ENCODE assay signal across 1 cellular context in the genomic region with DNA sequence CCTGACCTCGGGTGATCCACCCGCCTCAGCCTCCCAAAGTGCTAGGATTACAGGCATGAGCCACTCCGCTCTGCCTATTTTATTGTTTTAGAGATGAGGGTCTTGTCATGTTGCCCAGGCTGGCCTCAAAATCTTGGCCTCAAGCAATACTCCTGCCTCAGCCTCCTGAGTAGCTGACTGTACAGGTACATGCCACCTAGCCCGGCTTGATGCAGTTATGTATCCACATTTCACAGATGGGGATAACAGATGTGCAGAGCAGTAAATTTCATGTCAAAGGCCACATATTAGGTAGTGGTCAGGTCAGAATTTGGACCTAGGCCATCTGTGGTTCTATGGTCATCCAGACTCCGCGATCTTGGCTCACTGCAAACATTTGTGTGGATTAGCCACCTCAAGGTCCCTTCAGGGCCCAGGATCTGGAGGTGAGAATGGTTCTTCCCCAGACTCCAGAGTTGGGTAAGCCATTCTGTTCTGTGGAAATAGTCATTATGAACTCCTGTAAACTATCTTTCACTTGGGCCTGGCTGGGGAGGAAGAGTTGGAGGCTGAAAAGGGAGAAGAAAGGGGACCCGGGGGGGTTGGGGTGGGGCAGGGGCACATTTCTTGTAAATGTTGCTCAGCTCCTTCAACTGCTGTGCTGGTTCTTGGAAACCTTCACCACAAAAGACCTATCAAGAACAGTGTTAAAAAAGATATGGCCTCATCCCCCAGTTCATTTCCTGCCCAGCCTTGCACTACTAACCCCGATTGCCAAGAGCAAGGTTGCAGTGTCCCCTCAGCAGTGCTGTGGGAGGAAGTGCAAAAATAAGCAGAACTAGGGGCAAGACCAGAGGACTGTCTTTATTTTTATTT.
TF ChIP-seq lines count a peak whose summit lies in the region.

No MANE protein-coding gene starts in this region.

TF ChIP-seq in K562, 482 proteins besides CTCF, POLR2A, EP300 and RAD21 (continued from another document and continues in another):
- peak; percentile 100 for TF ChIP-seq NFRKB (IDR thresholded peaks at IDR 0.05; ENCODE audit: low read depth)
- TF ChIP-seq ERF (CRISPR knock-in tag; IDR thresholded peaks at IDR 0.05): 0 out of 2 replicates have a peak, but pooled peaks have one; percentile 90
- TF ChIP-seq NR0B1 (IDR thresholded peaks at IDR 0.05; ENCODE audit: partially characterized antibody): no peak
- no peak for TF ChIP-seq STAG1 (CRISPR knock-in tag; IDR thresholded peaks at IDR 0.05; ENCODE audit: borderline replicate concordance)
- TF ChIP-seq SUPT5H (IDR thresholded peaks at IDR 0.05): no peak
- TF ChIP-seq RFX7 (CRISPR knock-in tag; IDR thresholded peaks at IDR 0.05): no peak
- TF ChIP-seq CEBPG (CRISPR knock-in tag; IDR thresholded peaks at IDR 0.05): no peak
- TF ChIP-seq CEBPG (tag; conservative IDR thresholded peaks at IDR 0.05 in 1 of 2, IDR thresholded peaks at IDR 0.05 in 1 of 2): peak; percentile 68 to 69; a peak in 3 of 4 replicates
- peak; percentile 69; the same call in 1 of the 2 replicates for TF ChIP-seq EP400 (IDR thresholded peaks at IDR 0.05)
- peak; percentile 80 to 98; a peak in 3 of 4 replicates for TF ChIP-seq TBL1XR1 (IDR thresholded peaks at IDR 0.05; ENCODE audit: low read length in 2 of 2)
- peak; percentile 88 for TF ChIP-seq TAL1 (IDR thresholded peaks at IDR 0.05)
- TF ChIP-seq HSF4 (CRISPR knock-in tag; IDR thresholded peaks at IDR 0.05; ENCODE audit: borderline replicate concordance): peak; percentile 42; the same call in 1 of the 2 replicates
- peak; percentile 64 to 74 for TF ChIP-seq MAZ (CRISPR knock-in tag; conservative IDR thresholded peaks at IDR 0.05 in 1 of 2, IDR thresholded peaks at IDR 0.05 in 1 of 2)
- TF ChIP-seq MCM5 (IDR thresholded peaks at IDR 0.05; ENCODE audit: low read depth): no peak
- no peak for TF ChIP-seq PHB (CRISPR knock-in tag; IDR thresholded peaks at IDR 0.05)
- peak; percentile 93 to 97 for TF ChIP-seq RCOR1 (IDR thresholded peaks at IDR 0.05; ENCODE audit: borderline replicate concordance in 1 of 2, low read depth in 2 of 2, low read length in 2 of 2)
- no peak; a peak in 1 of 4 replicates for TF ChIP-seq SIX5 (IDR thresholded peaks at IDR 0.05; ENCODE audit: borderline replicate concordance in 1 of 2, insufficient read depth in 1 of 2, low read depth in 1 of 2, low read length in 2 of 2)
- no peak for TF ChIP-seq MTA1 (IDR thresholded peaks at IDR 0.05; ENCODE audit: borderline replicate concordance)
- peak; percentile 64 for TF ChIP-seq ATF4 (CRISPR knock-in tag; IDR thresholded peaks at IDR 0.05)
- no peak for TF ChIP-seq ZNF449 (CRISPR knock-in tag; IDR thresholded peaks at IDR 0.05)
- no peak for TF ChIP-seq MCM3 (IDR thresholded peaks at IDR 0.05)
- TF ChIP-seq, protein P1, sequence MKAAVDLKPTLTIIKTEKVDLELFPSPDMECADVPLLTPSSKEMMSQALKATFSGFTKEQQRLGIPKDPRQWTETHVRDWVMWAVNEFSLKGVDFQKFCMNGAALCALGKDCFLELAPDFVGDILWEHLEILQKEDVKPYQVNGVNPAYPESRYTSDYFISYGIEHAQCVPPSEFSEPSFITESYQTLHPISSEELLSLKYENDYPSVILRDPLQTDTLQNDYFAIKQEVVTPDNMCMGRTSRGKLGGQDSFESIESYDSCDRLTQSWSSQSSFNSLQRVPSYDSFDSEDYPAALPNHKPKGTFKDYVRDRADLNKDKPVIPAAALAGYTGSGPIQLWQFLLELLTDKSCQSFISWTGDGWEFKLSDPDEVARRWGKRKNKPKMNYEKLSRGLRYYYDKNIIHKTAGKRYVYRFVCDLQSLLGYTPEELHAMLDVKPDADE (conservative IDR thresholded peaks at IDR 0.05; ENCODE audit: control insufficient read depth, low read depth, low read length): peak; percentile 46; the same call in 1 of the 2 replicates
- TF ChIP-seq, protein P2, sequence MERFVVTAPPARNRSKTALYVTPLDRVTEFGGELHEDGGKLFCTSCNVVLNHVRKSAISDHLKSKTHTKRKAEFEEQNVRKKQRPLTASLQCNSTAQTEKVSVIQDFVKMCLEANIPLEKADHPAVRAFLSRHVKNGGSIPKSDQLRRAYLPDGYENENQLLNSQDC (CRISPR knock-in tag; IDR thresholded peaks at IDR 0.05): no peak
- TF ChIP-seq, protein P3, sequence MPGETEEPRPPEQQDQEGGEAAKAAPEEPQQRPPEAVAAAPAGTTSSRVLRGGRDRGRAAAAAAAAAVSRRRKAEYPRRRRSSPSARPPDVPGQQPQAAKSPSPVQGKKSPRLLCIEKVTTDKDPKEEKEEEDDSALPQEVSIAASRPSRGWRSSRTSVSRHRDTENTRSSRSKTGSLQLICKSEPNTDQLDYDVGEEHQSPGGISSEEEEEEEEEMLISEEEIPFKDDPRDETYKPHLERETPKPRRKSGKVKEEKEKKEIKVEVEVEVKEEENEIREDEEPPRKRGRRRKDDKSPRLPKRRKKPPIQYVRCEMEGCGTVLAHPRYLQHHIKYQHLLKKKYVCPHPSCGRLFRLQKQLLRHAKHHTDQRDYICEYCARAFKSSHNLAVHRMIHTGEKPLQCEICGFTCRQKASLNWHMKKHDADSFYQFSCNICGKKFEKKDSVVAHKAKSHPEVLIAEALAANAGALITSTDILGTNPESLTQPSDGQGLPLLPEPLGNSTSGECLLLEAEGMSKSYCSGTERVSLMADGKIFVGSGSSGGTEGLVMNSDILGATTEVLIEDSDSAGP (CRISPR knock-in tag; IDR thresholded peaks at IDR 0.05): no peak
- TF ChIP-seq ZNF143 (CRISPR knock-in tag; IDR thresholded peaks at IDR 0.05): no peak
- TF ChIP-seq LEF1 (IDR thresholded peaks at IDR 0.05): peak; percentile 96
- TF ChIP-seq GATAD2A (IDR thresholded peaks at IDR 0.05): peak; percentile 80
- TF ChIP-seq, protein P4, sequence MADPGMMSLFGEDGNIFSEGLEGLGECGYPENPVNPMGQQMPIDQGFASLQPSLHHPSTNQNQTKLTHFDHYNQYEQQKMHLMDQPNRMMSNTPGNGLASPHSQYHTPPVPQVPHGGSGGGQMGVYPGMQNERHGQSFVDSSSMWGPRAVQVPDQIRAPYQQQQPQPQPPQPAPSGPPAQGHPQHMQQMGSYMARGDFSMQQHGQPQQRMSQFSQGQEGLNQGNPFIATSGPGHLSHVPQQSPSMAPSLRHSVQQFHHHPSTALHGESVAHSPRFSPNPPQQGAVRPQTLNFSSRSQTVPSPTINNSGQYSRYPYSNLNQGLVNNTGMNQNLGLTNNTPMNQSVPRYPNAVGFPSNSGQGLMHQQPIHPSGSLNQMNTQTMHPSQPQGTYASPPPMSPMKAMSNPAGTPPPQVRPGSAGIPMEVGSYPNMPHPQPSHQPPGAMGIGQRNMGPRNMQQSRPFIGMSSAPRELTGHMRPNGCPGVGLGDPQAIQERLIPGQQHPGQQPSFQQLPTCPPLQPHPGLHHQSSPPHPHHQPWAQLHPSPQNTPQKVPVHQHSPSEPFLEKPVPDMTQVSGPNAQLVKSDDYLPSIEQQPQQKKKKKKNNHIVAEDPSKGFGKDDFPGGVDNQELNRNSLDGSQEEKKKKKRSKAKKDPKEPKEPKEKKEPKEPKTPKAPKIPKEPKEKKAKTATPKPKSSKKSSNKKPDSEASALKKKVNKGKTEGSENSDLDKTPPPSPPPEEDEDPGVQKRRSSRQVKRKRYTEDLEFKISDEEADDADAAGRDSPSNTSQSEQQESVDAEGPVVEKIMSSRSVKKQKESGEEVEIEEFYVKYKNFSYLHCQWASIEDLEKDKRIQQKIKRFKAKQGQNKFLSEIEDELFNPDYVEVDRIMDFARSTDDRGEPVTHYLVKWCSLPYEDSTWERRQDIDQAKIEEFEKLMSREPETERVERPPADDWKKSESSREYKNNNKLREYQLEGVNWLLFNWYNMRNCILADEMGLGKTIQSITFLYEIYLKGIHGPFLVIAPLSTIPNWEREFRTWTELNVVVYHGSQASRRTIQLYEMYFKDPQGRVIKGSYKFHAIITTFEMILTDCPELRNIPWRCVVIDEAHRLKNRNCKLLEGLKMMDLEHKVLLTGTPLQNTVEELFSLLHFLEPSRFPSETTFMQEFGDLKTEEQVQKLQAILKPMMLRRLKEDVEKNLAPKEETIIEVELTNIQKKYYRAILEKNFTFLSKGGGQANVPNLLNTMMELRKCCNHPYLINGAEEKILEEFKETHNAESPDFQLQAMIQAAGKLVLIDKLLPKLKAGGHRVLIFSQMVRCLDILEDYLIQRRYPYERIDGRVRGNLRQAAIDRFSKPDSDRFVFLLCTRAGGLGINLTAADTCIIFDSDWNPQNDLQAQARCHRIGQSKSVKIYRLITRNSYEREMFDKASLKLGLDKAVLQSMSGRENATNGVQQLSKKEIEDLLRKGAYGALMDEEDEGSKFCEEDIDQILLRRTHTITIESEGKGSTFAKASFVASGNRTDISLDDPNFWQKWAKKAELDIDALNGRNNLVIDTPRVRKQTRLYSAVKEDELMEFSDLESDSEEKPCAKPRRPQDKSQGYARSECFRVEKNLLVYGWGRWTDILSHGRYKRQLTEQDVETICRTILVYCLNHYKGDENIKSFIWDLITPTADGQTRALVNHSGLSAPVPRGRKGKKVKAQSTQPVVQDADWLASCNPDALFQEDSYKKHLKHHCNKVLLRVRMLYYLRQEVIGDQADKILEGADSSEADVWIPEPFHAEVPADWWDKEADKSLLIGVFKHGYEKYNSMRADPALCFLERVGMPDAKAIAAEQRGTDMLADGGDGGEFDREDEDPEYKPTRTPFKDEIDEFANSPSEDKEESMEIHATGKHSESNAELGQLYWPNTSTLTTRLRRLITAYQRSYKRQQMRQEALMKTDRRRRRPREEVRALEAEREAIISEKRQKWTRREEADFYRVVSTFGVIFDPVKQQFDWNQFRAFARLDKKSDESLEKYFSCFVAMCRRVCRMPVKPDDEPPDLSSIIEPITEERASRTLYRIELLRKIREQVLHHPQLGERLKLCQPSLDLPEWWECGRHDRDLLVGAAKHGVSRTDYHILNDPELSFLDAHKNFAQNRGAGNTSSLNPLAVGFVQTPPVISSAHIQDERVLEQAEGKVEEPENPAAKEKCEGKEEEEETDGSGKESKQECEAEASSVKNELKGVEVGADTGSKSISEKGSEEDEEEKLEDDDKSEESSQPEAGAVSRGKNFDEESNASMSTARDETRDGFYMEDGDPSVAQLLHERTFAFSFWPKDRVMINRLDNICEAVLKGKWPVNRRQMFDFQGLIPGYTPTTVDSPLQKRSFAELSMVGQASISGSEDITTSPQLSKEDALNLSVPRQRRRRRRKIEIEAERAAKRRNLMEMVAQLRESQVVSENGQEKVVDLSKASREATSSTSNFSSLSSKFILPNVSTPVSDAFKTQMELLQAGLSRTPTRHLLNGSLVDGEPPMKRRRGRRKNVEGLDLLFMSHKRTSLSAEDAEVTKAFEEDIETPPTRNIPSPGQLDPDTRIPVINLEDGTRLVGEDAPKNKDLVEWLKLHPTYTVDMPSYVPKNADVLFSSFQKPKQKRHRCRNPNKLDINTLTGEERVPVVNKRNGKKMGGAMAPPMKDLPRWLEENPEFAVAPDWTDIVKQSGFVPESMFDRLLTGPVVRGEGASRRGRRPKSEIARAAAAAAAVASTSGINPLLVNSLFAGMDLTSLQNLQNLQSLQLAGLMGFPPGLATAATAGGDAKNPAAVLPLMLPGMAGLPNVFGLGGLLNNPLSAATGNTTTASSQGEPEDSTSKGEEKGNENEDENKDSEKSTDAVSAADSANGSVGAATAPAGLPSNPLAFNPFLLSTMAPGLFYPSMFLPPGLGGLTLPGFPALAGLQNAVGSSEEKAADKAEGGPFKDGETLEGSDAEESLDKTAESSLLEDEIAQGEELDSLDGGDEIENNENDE (IDR thresholded peaks at IDR 0.05; ENCODE audit: low read depth, low read length): no peak
- TF ChIP-seq BRD4 (IDR thresholded peaks at IDR 0.05): peak; percentile 92; the same call in 1 of the 2 replicates
- no peak for TF ChIP-seq SREBF2 (CRISPR knock-in tag; IDR thresholded peaks at IDR 0.05)
- TF ChIP-seq, protein P5, sequence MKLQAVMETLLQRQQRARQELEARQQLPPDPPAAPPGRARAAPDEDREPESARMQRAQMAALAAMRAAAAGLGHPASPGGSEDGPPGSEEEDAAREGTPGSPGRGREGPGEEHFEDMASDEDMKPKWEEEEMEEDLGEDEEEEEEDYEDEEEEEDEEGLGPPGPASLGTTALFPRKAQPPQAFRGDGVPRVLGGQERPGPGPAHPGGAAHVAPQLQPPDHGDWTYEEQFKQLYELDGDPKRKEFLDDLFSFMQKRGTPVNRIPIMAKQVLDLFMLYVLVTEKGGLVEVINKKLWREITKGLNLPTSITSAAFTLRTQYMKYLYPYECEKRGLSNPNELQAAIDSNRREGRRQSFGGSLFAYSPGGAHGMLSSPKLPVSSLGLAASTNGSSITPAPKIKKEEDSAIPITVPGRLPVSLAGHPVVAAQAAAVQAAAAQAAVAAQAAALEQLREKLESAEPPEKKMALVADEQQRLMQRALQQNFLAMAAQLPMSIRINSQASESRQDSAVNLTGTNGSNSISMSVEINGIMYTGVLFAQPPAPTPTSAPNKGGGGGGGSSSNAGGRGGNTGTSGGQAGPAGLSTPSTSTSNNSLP (IDR thresholded peaks at IDR 0.05; ENCODE audit: borderline replicate concordance, low read depth, low read length): peak; percentile 96
- no peak for TF ChIP-seq SMAD2 (IDR thresholded peaks at IDR 0.05; ENCODE audit: low read depth, low read length)
- no peak for TF ChIP-seq RBM15 (IDR thresholded peaks at IDR 0.05; ENCODE audit: insufficient read depth, low read length)
